Comparison of ENCODE assay signal across 9 cellular contexts in the genomic region with DNA sequence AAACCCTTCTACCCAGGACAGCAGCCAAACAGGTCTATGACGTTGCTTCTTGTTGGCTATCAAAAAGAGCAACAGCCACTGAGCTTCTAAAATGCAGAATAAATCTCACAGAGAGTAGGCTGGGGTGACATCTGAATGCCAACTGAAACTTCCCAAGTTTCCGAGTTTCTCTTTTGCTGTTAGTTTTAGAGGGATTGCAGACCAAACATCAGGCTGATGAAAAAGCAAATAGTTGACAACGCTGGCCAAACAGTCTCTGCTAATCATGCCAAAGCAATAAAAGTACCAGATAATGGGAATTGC. TPM values are rescaled to one million over a fixed set of nuclear protein-coding genes. Genes with fewer than 3 reads are reported as not detected.
DNase-seq lines count a peak whose midpoint lies in the region; ATAC-seq, FAIRE-seq and TF ChIP-seq lines count a peak whose summit lies in the region.
"Had no signal": no experiment of that assay in that cellular context is flagged by ENCODE, and none has a peak within 500 bp of the region (broad histone marks: within the 10 kb centered on the region; RNA-seq: fewer than 3 reads in every experiment).

No MANE protein-coding gene starts in this region.

- POLR2A ChIA-PET in K562 (lab: Yijun Ruan, JAX) = interaction anchor here (0.7 to 1.9 kb wide), 3 partner anchors 8 to 69 kb away, joined by 3 to 10 read pairs (median 3); no protein-coding TSS in a partner anchor

- 0% methylated on average over 3 of the region's 3 CpGs for WGBS in K562 (ENCODE audit: insufficient coverage, low coverage, missing lambda C conversion rate)
- 0% methylated on average over 3 of the region's 3 CpGs for WGBS in upper lobe of left lung, 2 donors

- peak overlapping the region; percentile 96 for H3K4me3 Mint-ChIP-seq in activated naive CD4-positive, alpha-beta T cell treated with anti-CD3 and anti-CD28 coated beads, Interleukin-2, amount 10 ng/mL, durations not matched to agents 7 days and 5 days
- H3K4me3 Mint-ChIP-seq in memory B cell = peak overlapping the region; percentile 96

- FAIRE-seq in K562 (lab: Jason Lieb, UNC) = no peak
- FAIRE-seq: G401.6 had no signal

- ATAC-seq in K562 (no peak), memory B cell (ENCODE audit: low read depth) (no peak), upper lobe of left lung (ENCODE audit: low FRiP score in 2 of 2) (no peak), HG03571 (IDR thresholded peaks at IDR 0.05; ENCODE audit: unreplicated experiment) (no peak)

- in situ Hi-C loops in K562 (cut with MboI) = no loop called here

- TF ChIP-seq CTCF in K562 (IDR thresholded peaks at IDR 0.05 in 2 of 3, conservative IDR thresholded peaks at IDR 0.05 in 1 of 3; ENCODE audit: insufficient read depth in 2 of 3, low read depth in 1 of 3, low read length in 3 of 3) (no peak), upper lobe of left lung (IDR thresholded peaks at IDR 0.05) (no peak)

- H3K4me3 ChIP-seq in K562 (peak overlapping the region; percentile 76), upper lobe of left lung (peak overlapping the region; percentile 64 to 95 (median 88))

- H3K36me3 Mint-ChIP-seq in activated naive CD4-positive, alpha-beta T cell treated with anti-CD3 and anti-CD28 coated beads, Interleukin-2, amount 10 ng/mL, durations not matched to agents 7 days and 5 days = peaks cover 35% of the 10 kb centered on the region
- H3K36me3 Mint-ChIP-seq in memory B cell = peaks cover 6% of the 10 kb centered on the region

- TSS peak; percentile 77 for BruUV-seq in K562 (replicated peaks; lab: Mats Ljungman, UMichigan)

- H3K27ac ChIP-seq in K562 (ENCODE audit: extremely low read depth, low read depth, low read length) = peak overlapping the region; percentile 25
- peak overlapping the region; percentile 93 to 99 (median 96) for H3K27ac ChIP-seq in upper lobe of left lung

- TF ChIP-seq RAD21 in K562 (CRISPR knock-in tag; conservative IDR thresholded peaks at IDR 0.05 in 1 of 2, IDR thresholded peaks at IDR 0.05 in 1 of 2) = no peak

- no peaks in the 10 kb centered on the region for H3K27me3 Mint-ChIP-seq in activated naive CD4-positive, alpha-beta T cell treated with anti-CD3 and anti-CD28 coated beads, Interleukin-2, amount 10 ng/mL, durations not matched to agents 7 days and 5 days
- H3K27me3 Mint-ChIP-seq in memory B cell = no peaks in the 10 kb centered on the region

- H3K9me3 ChIP-seq in K562 (replicated peaks; ENCODE audit: control insufficient read depth, insufficient read depth, low read depth, low read length) = no peaks in the 10 kb centered on the region
- H3K9me3 ChIP-seq in upper lobe of left lung = no peaks in the 10 kb centered on the region

- no peaks in the 10 kb centered on the region for H4K20me1 ChIP-seq in K562 (replicated peaks; ENCODE audit: control insufficient read depth, insufficient read depth, low read length)

- peak overlapping the region; percentile 100 for H2AFZ ChIP-seq in K562 (ENCODE audit: low read depth, low read length)

- H3K4me1 ChIP-seq in K562 (replicated peaks in 1 of 2; ENCODE audit: control insufficient read depth in 2 of 2, insufficient read depth in 2 of 2, low read length in 2 of 2) = peaks cover 8 to 10% of the 10 kb centered on the region in 2 experiments; a peak in 4 of 5 replicates
- H3K4me1 ChIP-seq in upper lobe of left lung = peaks cover 22 to 39% (median 37%) of the 10 kb centered on the region in 4 donors

- CTCF ChIA-PET in activated naive CD4-positive, alpha-beta T cell treated with anti-CD3 and anti-CD28 coated beads, Interleukin-2, amount 10 ng/mL, durations not matched to agents 7 days and 5 days (lab: Charles Lee) = no interaction called here
- CTCF ChIA-PET in K562 (lab: Yijun Ruan, JAX; ENCODE audit: low intra/inter-chr PET ratio) = no interaction called here

- peak overlapping the region; percentile 95 for H3K27ac Mint-ChIP-seq in activated naive CD4-positive, alpha-beta T cell treated with anti-CD3 and anti-CD28 coated beads, Interleukin-2, amount 10 ng/mL, durations not matched to agents 7 days and 5 days
- H3K27ac Mint-ChIP-seq in memory B cell = peak overlapping the region; percentile 90

- H3K9me1 ChIP-seq in K562 (ENCODE audit: control insufficient read depth, insufficient read depth, low read length) = no peaks in the 10 kb centered on the region

- H3K27me3 ChIP-seq in K562 (ENCODE audit: control insufficient read depth in 2 of 2, insufficient read depth in 2 of 2, low read length in 2 of 2) = no peaks in the 10 kb centered on the region
- no peaks in the 10 kb centered on the region for H3K27me3 ChIP-seq in upper lobe of left lung

- no peak for TF ChIP-seq EP300 in K562 (IDR thresholded peaks at IDR 0.05; ENCODE audit: low read length)
- TF ChIP-seq EP300 in upper lobe of left lung (IDR thresholded peaks at IDR 0.05) = no peak

- no peak for DNase-seq in activated naive CD4-positive, alpha-beta T cell treated with anti-CD3 and anti-CD28 coated beads, Interleukin-2, amount 10 ng/mL, durations not matched to agents 7 days and 5 days
- no peak for DNase-seq in activated naive CD4-positive, alpha-beta T cell treated with Interleukin-2 at 50 U/mL for 16 hours
- DNase-seq in K562 (ENCODE audit: extremely low read depth in 1 of 4, low spot score in 3 of 4) (no peak), memory B cell (ENCODE audit: low spot score in 2 of 2) (no peak), upper lobe of left lung (no peak), EL (no peak), cerebellar cortex (ENCODE audit: low spot score) (no peak)

- peaks cover 28% of the 10 kb centered on the region for H3K4me1 Mint-ChIP-seq in activated naive CD4-positive, alpha-beta T cell treated with anti-CD3 and anti-CD28 coated beads, Interleukin-2, amount 10 ng/mL, durations not matched to agents 7 days and 5 days
- peaks cover 28% of the 10 kb centered on the region for H3K4me1 Mint-ChIP-seq in memory B cell

- H3K4me2 ChIP-seq in K562 (ENCODE audit: insufficient read depth, low read length) = peak overlapping the region; percentile 88

- H3K79me2 ChIP-seq in K562 (ENCODE audit: control insufficient read depth, insufficient read depth, low read length) = peaks cover 12% of the 10 kb centered on the region

- intact Hi-C loops in K562 (cut with micrococcal nuclease) = no loop called here

- TF ChIP-seq POLR2A in K562 (conservative IDR thresholded peaks at IDR 0.05) = no peak
- peak in 2 of 4 donors; percentile 2 to 3 for TF ChIP-seq POLR2A in upper lobe of left lung (IDR thresholded peaks at IDR 0.05)

- H3K36me3 ChIP-seq in K562 (ENCODE audit: control insufficient read depth, insufficient read depth, low read length) (no peaks in the 10 kb centered on the region; the same call in 2 of the 3 replicates), upper lobe of left lung (no peaks in the 10 kb centered on the region)

- no peaks in the 10 kb centered on the region for H3K9me3 Mint-ChIP-seq in activated naive CD4-positive, alpha-beta T cell treated with anti-CD3 and anti-CD28 coated beads, Interleukin-2, amount 10 ng/mL, durations not matched to agents 7 days and 5 days
- no peaks in the 10 kb centered on the region for H3K9me3 Mint-ChIP-seq in memory B cell

- H3K9ac ChIP-seq in K562 (ENCODE audit: insufficient read depth in 1 of 2, low read depth in 2 of 2, low read length in 2 of 2) = peak overlapping the region; percentile 63 to 86; a peak in 3 of 4 replicates

TF ChIP-seq in K562, 482 proteins besides CTCF, POLR2A, EP300 and RAD21:
- TF ChIP-seq LCOR (CRISPR knock-in tag; IDR thresholded peaks at IDR 0.05) = no peak
- no peak for TF ChIP-seq HEY1 (CRISPR knock-in tag; IDR thresholded peaks at IDR 0.05; ENCODE audit: borderline replicate concordance)
- TF ChIP-seq ATF7 (IDR thresholded peaks at IDR 0.05) = peak; percentile 52; the same call in 1 of the 2 replicates
- TF ChIP-seq EHMT2 (IDR thresholded peaks at IDR 0.05) = 0 out of 2 replicates have a peak, but pooled peaks have one; percentile 49
- peak; percentile 8; the same call in 1 of the 2 replicates for TF ChIP-seq GABPA (tag; conservative IDR thresholded peaks at IDR 0.05; ENCODE audit: low read depth)
- TF ChIP-seq GABPB1 (CRISPR knock-in tag; IDR thresholded peaks at IDR 0.05) = 0 out of 2 replicates have a peak, but pooled peaks have one; percentile 10
- TF ChIP-seq MED1 (CRISPR knock-in tag; IDR thresholded peaks at IDR 0.05; ENCODE audit: borderline replicate concordance) = no peak
- TF ChIP-seq MEIS2 (IDR thresholded peaks at IDR 0.05; ENCODE audit: partially characterized antibody) = peak; percentile 26
- no peak for TF ChIP-seq ATF1 (CRISPR knock-in tag; IDR thresholded peaks at IDR 0.05)
- TF ChIP-seq ATF1 (tag; IDR thresholded peaks at IDR 0.05) = peak; percentile 51
TF ChIP-seq in K562: peak in this region for 6.

RNA-seq across cellular contexts. Expression of a gene that starts 0.7 kb away (rescaled TPM):
- 35.1 and 68.8 TPM in 2 replicates for total RNA-seq in K562 (2011; cell fraction: chromatin; rRNA removed; ENCODE audit: low replicate concordance)
- total RNA-seq in K562 (2011; cell fraction: nucleolus; rRNA removed) = 9.7 and 10.2 TPM in 2 replicates
- 17.9 and 22.7 TPM in 2 replicates for total RNA-seq in K562 (2011; cell fraction: nucleoplasm; rRNA removed)
- 5.2 and 5.4 TPM in 2 replicates for total RNA-seq in K562 (2014; rRNA removed)
- total RNA-seq in K562 (2014; rRNA removed; fragmentation: Illumina TruSeq; extraction: Trizol) = 6.3 and 6.7 TPM in 2 replicates
- 4.4 and 5.3 TPM in 2 replicates for total RNA-seq in K562 (2015; rRNA removed; fragmentation: Illumina TruSeq; extraction: Trizol)
- total RNA-seq in K562 (2021) = 6.4 TPM in 2 replicates
- polyA plus RNA-seq in K562 (2011; rRNA removed) = 8.1 and 10.5 TPM in 2 replicates
- 4.4 and 7.2 TPM in 2 replicates for polyA plus RNA-seq in K562 (2011; cell fraction: cytosol; rRNA removed)
- 8.3 and 11.3 TPM in 2 replicates for polyA plus RNA-seq in K562 (2011; cell fraction: nucleus; rRNA removed)
- polyA plus RNA-seq in K562 (2012) = 3.2 and 4.9 TPM in 2 replicates
- 5.9 TPM in 2 replicates for polyA plus RNA-seq in K562 (2014; fragmentation: Illumina TruSeq; extraction: Trizol)
- 1 to 10 TPM; 1.8 to 2.2 TPM for polyA plus RNA-seq in K562 (2014; fragmentation: Nextera tagmentation; extraction: Ambion mirVana)
- 2.7 and 3.3 TPM in 2 replicates for polyA plus RNA-seq in K562 (2014; rRNA removed)
- polyA minus RNA-seq in K562 (2011; rRNA and poly(A)+ RNA removed) = 23.2 and 34.6 TPM in 2 replicates
- 3.8 and 6.5 TPM in 2 replicates for polyA minus RNA-seq in K562 (2011; cell fraction: cytosol; rRNA and poly(A)+ RNA removed)
- polyA minus RNA-seq in K562 (2011; cell fraction: nucleus; rRNA and poly(A)+ RNA removed) = 23.8 and 42.1 TPM in 2 replicates
- total RNA-seq in upper lobe of left lung = 10 to 100 TPM; 30.3 to 85.9 (median 32.0) TPM
